In the genomic region with DNA sequence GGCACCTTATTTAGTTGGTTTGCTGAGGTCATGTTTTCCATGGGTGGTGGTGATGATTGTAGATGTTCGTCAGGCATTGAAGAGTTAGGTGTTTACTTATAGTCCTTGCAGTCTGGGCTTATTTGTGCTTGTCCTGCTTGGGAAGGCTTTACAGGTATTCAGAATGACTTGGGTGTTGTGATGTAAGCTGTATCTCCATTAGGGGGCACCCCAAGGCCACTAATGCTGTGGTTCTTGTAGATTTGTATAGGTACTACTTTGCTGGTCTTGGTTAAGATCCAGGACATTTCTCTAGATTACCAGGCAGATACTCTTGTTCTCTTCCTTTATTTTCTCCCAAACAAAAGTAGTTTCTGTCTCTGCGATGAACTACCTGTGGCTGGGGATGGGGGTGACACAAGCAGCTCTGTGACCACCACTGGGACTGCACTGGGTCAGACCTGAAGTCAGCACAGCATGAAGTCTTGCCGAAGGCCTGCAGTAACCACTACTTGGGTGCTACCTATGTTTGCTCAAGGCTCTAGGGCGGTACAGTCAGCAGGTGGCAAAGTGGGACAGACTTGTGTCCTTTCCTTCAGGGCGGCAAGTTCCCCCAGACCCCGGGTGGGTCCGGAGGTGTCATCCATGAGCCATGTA, we compare ENCODE assay signal across 7 cellular contexts. TPM values are rescaled to one million over a fixed set of nuclear protein-coding genes. Genes with fewer than 3 reads are reported as not detected.
DNase-seq lines count a peak whose midpoint lies in the region; ATAC-seq, FAIRE-seq and TF ChIP-seq lines count a peak whose summit lies in the region.

No MANE protein-coding gene starts in this region.

- no peak for TF ChIP-seq EP300 in GM12878 (IDR thresholded peaks at IDR 0.05; ENCODE audit: borderline replicate concordance in 1 of 2, control insufficient read depth in 1 of 2, low read depth in 2 of 2, low read length in 2 of 2)

- CTCF ChIA-PET in GM12878 (lab: Yijun Ruan, JAX): interaction anchor here (0.6 to 6.9 kb wide), 32 partner anchors 9 to 505 kb away, joined by 3 to 100 read pairs (median 5); a partner anchor contains a TSS

- TF ChIP-seq POLR2A in GM12878 (IDR thresholded peaks at IDR 0.05; ENCODE audit: low read depth, low read length): no peak

- no peak overlapping the region for H3K4me3 ChIP-seq in GM12865 (ENCODE audit: low read depth, low read length)
- no peak overlapping the region for H3K4me3 ChIP-seq in GM12878
- H3K4me3 ChIP-seq in H7 (ENCODE audit: insufficient read depth, low read depth, low read length): no peak overlapping the region

- H2AFZ ChIP-seq in GM12878 (ENCODE audit: control insufficient read depth, low read depth, low read length): no peak overlapping the region

- H3K4me1 ChIP-seq in GM12878 (ENCODE audit: control insufficient read depth, insufficient read depth, low read length): no peaks in the 10 kb centered on the region

- SMC1A ChIA-PET in GM12878 (lab: Charles Lee; ENCODE audit: uncharacterized antibody, unreplicated experiment): interaction anchor here (0.7 to 7.3 kb wide), 25 partner anchors 8 to 490 kb away, joined by 3 to 92 read pairs (median 4); a partner anchor contains a TSS

- FAIRE-seq in GM12878 (lab: Jason Lieb, UNC): peak; percentile 75

- ATAC-seq in GM21515 (IDR thresholded peaks at IDR 0.05; ENCODE audit: unreplicated experiment): peak; percentile 42
- peak; percentile 82 for ATAC-seq in GM12878

- DNase-seq in GM12865 (ENCODE audit: low read depth) (peak; percentile 82), M059J (ENCODE audit: low read depth) (peak; percentile 22), GM12878 (ENCODE audit: low read depth, low spot score) (no peak), hypothalamus (lab: John Stamatoyannopoulos, UW) (no peak), H7 (no peak)
- peak; percentile 24 for DNase-seq in stimulated activated CD4-positive, alpha-beta T cell treated with anti-CD3 and anti-CD28 coated beads, Interleukin-1b, Interleukin-23, amount 100 ng/mL, for 48 hours

- WGBS in GM12878 (ENCODE audit: insufficient coverage, insufficient replicate concordance, low lambda C conversion rate, missing lambda C conversion rate): 79% methylated on average over 7 of the region's 7 CpGs

- no peaks in the 10 kb centered on the region for H3K9me3 ChIP-seq in GM12878 (replicated peaks; ENCODE audit: control insufficient read depth, insufficient read depth, low read length)

- no peak overlapping the region for H3K27ac ChIP-seq in GM12878 (ENCODE audit: control insufficient read depth, insufficient read depth)

- peak; percentile 67 for TF ChIP-seq CTCF in GM12865 (IDR thresholded peaks at IDR 0.05; ENCODE audit: insufficient read depth, low read depth, low read length, missing control alignments)
- TF ChIP-seq CTCF in GM12878 (IDR thresholded peaks at IDR 0.05 in 2 of 3, conservative IDR thresholded peaks at IDR 0.05 in 1 of 3; ENCODE audit: control insufficient read depth in 2 of 3, extremely low read depth in 1 of 3, insufficient read depth in 1 of 3, low read depth in 3 of 3, low read length in 3 of 3): peak; percentile 53 to 68 (median 54); a peak in 5 of 6 replicates

- no peaks in the 10 kb centered on the region for H3K79me2 ChIP-seq in GM12878 (ENCODE audit: control insufficient read depth, insufficient read depth, low read length)

- H3K27me3 ChIP-seq in GM12878 (replicated peaks in 1 of 2; ENCODE audit: control insufficient read depth in 2 of 2, insufficient read depth in 2 of 2, low read length in 1 of 2) (no peaks in the 10 kb centered on the region), H7 (ENCODE audit: control insufficient read depth, insufficient read depth, low read length) (no peaks in the 10 kb centered on the region)

- RAD21 ChIA-PET in GM12878 (lab: Charles Lee; ENCODE audit: unreplicated experiment): interaction anchor here (0.8 to 7.0 kb wide), 14 partner anchors 12 to 361 kb away, joined by 3 to 101 read pairs (median 7); a partner anchor contains a TSS

- intact Hi-C loops in GM12878 (cut with micrococcal nuclease; ENCODE audit: unreplicated experiment): loop anchor here (2.0 kb wide), 2 partner anchors 35 to 361 kb away; a partner anchor contains a TSS

- no peaks in the 10 kb centered on the region for H4K20me1 ChIP-seq in GM12878 (ENCODE audit: control insufficient read depth, insufficient read depth)

- H3K36me3 ChIP-seq in GM12878 (ENCODE audit: control insufficient read depth in 2 of 2, insufficient read depth in 2 of 2, low read length in 1 of 2) (no peaks in the 10 kb centered on the region), H7 (replicated peaks; ENCODE audit: control insufficient read depth, insufficient read depth, low read length) (no peaks in the 10 kb centered on the region)

- no peak overlapping the region for H3K9ac ChIP-seq in GM12878 (ENCODE audit: control insufficient read depth, insufficient read depth, low read length)

- BruUV-seq in GM12878 (replicated peaks; lab: Mats Ljungman, UMichigan): no TSS peak

- no peak overlapping the region for H3K4me2 ChIP-seq in GM12878 (ENCODE audit: control insufficient read depth, insufficient read depth)

- in situ Hi-C loops in GM12878 (cut with MboI): no loop called here

- peak; percentile 76 for TF ChIP-seq RAD21 in GM12878 (IDR thresholded peaks at IDR 0.05; ENCODE audit: insufficient read depth, low read depth, low read length)

- POLR2A ChIA-PET in GM12878 (lab: Charles Lee): interaction anchor here (0.9 to 3.1 kb wide), 5 partner anchors 16 to 36 kb away, joined by 3 to 18 read pairs (median 4); a partner anchor contains a TSS

TF ChIP-seq in GM12878, 131 proteins besides CTCF, POLR2A, EP300 and RAD21:
- TF ChIP-seq NR2F1 (conservative IDR thresholded peaks at IDR 0.05) (no peak), SMC3 (IDR thresholded peaks at IDR 0.05; ENCODE audit: borderline replicate concordance, low read length) (peak; percentile 32; the same call in 1 of the 2 replicates)

RNA-seq across cellular contexts. Expression of a gene that starts 35.8 kb away (rescaled TPM):
- 7.8 and 11.6 TPM in 2 replicates for total RNA-seq in M059J (2014; rRNA removed; shearing (Covaris generic))
- 26.3 and 26.4 TPM in 2 replicates for total RNA-seq in GM12878 (2013; cell fraction: nucleolus; rRNA removed)
- 24.4 and 27.5 TPM in 2 replicates for total RNA-seq in GM12878 (2014; rRNA removed)
- 20.1 and 21.5 TPM in 2 replicates for total RNA-seq in GM12878 (2014; rRNA removed; fragmentation: Illumina TruSeq; extraction: Trizol)
- 20.8 and 21.1 TPM in 2 replicates for total RNA-seq in GM12878 (2021)
- 9.1 TPM for polyA plus RNA-seq in GM12878 (2011; ENCODE audit: low read depth)
- 56.9 and 74.1 TPM in 2 replicates for polyA plus RNA-seq in GM12878 (2011; rRNA removed)
- polyA plus RNA-seq in GM12878 (2011; cell fraction: cytosol; rRNA removed): 24.8 and 25.1 TPM in 2 replicates
- polyA plus RNA-seq in GM12878 (2011; cell fraction: nucleus; rRNA removed): 31.8 and 40.7 TPM in 2 replicates
- polyA plus RNA-seq in GM12878 (2012): 12.3 and 14.8 TPM in 2 replicates
- 18.5 and 22.2 TPM in 2 replicates for polyA plus RNA-seq in GM12878 (2014; fragmentation: Illumina TruSeq; extraction: Trizol)
- polyA plus RNA-seq in GM12878 (2014; fragmentation: Nextera tagmentation; extraction: Ambion mirVana): 10 to 100 TPM in 1 of 2 experiments, 1 to 10 TPM in 1; 5.8 to 13.5 TPM
- polyA plus RNA-seq in GM12878 (2014; rRNA removed): 16.7 and 19.1 TPM in 2 replicates
- 10 to 100 TPM in 1 of 2 experiments, 1 to 10 TPM in 1; 4.7 to 21.8 TPM for polyA plus RNA-seq in GM12878 (2016; fragmentation: Nextera tagmentation; extraction: Ambion mirVana)
- 35.7 and 37.6 TPM in 2 replicates for polyA minus RNA-seq in GM12878 (2011; rRNA and poly(A)+ RNA removed)
- 13.1 and 14.7 TPM in 2 replicates for polyA minus RNA-seq in GM12878 (2011; cell fraction: cytosol; rRNA and poly(A)+ RNA removed)
- polyA minus RNA-seq in GM12878 (2011; cell fraction: nucleus; rRNA and poly(A)+ RNA removed): 32.2 and 45.7 TPM in 2 replicates
- 13.1 and 13.4 TPM in 2 replicates for total RNA-seq in H7 (2014; rRNA removed; shearing (Covaris generic))

Comparison
In these comparisons a context has a peak if more than half of its experiments do, and no peak if none do; other contexts are left out.
1. DNase-seq: peak in GM12865 (single experiment), M059J (single experiment) and stimulated activated CD4-positive, alpha-beta T cell treated with anti-CD3 and anti-CD28 coated beads, Interleukin-1b, Interleukin-23, amount 100 ng/mL, for 48 hours (single experiment); none in GM12878 (single experiment), hypothalamus (0 of 51) and H7 (single experiment).